ENCODE assay signal across 1 cellular context in genomic region chr6:4059115-4059777, GRCh38.
TF ChIP-seq lines count a peak whose summit lies in the region.

No MANE protein-coding gene starts in this region.

TF ChIP-seq in HepG2, 621 proteins besides CTCF, POLR2A, EP300 and RAD21 (continued from another document and continues in another):
- TF ChIP-seq ZNF646 (CRISPR knock-in tag; IDR thresholded peaks at IDR 0.05), result no peak
- TF ChIP-seq ETV5 (CRISPR knock-in tag; IDR thresholded peaks at IDR 0.05; ENCODE audit: borderline replicate concordance), result peak; percentile 95
- no peak for TF ChIP-seq ZBTB34 (CRISPR knock-in tag; IDR thresholded peaks at IDR 0.05)
- TF ChIP-seq ETV6 (CRISPR knock-in tag; conservative IDR thresholded peaks at IDR 0.05), result no peak
- TF ChIP-seq NFIB (CRISPR knock-in tag; IDR thresholded peaks at IDR 0.05; ENCODE audit: borderline replicate concordance), result no peak
- no peak for TF ChIP-seq ZNF264 (CRISPR knock-in tag; IDR thresholded peaks at IDR 0.05)
- TF ChIP-seq CEBPB (IDR thresholded peaks at IDR 0.05; ENCODE audit: borderline replicate concordance, low read depth, low read length), result no peak
- TF ChIP-seq KAT8 (CRISPR knock-in tag; IDR thresholded peaks at IDR 0.05), result no peak
- peak; percentile 42; the same call in 1 of the 2 replicates for TF ChIP-seq HNF4G (IDR thresholded peaks at IDR 0.05; ENCODE audit: borderline replicate concordance, low read depth, low read length)
- TF ChIP-seq HNF4G (CRISPR knock-in tag; IDR thresholded peaks at IDR 0.05; ENCODE audit: borderline replicate concordance, low read depth), result no peak
- TF ChIP-seq ZNF512B (CRISPR knock-in tag; IDR thresholded peaks at IDR 0.05; ENCODE audit: borderline replicate concordance), result no peak
- no peak for TF ChIP-seq ZNF329 (CRISPR knock-in tag; IDR thresholded peaks at IDR 0.05; ENCODE audit: low read depth)
- TF ChIP-seq, protein P1, sequence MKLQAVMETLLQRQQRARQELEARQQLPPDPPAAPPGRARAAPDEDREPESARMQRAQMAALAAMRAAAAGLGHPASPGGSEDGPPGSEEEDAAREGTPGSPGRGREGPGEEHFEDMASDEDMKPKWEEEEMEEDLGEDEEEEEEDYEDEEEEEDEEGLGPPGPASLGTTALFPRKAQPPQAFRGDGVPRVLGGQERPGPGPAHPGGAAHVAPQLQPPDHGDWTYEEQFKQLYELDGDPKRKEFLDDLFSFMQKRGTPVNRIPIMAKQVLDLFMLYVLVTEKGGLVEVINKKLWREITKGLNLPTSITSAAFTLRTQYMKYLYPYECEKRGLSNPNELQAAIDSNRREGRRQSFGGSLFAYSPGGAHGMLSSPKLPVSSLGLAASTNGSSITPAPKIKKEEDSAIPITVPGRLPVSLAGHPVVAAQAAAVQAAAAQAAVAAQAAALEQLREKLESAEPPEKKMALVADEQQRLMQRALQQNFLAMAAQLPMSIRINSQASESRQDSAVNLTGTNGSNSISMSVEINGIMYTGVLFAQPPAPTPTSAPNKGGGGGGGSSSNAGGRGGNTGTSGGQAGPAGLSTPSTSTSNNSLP (IDR thresholded peaks at IDR 0.05; ENCODE audit: low read depth, low read length), result no peak
- TF ChIP-seq TSC22D2 (CRISPR knock-in tag; IDR thresholded peaks at IDR 0.05; ENCODE audit: borderline replicate concordance), result no peak
- TF ChIP-seq, protein P2, sequence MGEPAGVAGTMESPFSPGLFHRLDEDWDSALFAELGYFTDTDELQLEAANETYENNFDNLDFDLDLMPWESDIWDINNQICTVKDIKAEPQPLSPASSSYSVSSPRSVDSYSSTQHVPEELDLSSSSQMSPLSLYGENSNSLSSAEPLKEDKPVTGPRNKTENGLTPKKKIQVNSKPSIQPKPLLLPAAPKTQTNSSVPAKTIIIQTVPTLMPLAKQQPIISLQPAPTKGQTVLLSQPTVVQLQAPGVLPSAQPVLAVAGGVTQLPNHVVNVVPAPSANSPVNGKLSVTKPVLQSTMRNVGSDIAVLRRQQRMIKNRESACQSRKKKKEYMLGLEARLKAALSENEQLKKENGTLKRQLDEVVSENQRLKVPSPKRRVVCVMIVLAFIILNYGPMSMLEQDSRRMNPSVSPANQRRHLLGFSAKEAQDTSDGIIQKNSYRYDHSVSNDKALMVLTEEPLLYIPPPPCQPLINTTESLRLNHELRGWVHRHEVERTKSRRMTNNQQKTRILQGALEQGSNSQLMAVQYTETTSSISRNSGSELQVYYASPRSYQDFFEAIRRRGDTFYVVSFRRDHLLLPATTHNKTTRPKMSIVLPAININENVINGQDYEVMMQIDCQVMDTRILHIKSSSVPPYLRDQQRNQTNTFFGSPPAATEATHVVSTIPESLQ (CRISPR knock-in tag; conservative IDR thresholded peaks at IDR 0.05), result no peak
- TF ChIP-seq, protein P3, sequence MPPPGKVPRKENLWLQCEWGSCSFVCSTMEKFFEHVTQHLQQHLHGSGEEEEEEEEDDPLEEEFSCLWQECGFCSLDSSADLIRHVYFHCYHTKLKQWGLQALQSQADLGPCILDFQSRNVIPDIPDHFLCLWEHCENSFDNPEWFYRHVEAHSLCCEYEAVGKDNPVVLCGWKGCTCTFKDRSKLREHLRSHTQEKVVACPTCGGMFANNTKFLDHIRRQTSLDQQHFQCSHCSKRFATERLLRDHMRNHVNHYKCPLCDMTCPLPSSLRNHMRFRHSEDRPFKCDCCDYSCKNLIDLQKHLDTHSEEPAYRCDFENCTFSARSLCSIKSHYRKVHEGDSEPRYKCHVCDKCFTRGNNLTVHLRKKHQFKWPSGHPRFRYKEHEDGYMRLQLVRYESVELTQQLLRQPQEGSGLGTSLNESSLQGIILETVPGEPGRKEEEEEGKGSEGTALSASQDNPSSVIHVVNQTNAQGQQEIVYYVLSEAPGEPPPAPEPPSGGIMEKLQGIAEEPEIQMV (CRISPR knock-in tag; IDR thresholded peaks at IDR 0.05; ENCODE audit: low read depth), result no peak
- TF ChIP-seq, protein P4, sequence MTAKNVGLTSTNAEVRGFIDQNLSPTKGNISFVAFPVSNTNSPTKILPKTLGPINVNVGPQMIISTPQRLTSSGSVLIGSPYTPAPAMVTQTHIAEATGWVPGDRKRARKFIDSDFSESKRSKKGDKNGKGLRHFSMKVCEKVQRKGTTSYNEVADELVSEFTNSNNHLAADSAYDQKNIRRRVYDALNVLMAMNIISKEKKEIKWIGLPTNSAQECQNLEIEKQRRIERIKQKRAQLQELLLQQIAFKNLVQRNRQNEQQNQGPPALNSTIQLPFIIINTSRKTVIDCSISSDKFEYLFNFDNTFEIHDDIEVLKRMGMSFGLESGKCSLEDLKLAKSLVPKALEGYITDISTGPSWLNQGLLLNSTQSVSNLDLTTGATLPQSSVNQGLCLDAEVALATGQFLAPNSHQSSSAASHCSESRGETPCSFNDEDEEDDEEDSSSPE (CRISPR knock-in tag; IDR thresholded peaks at IDR 0.05), result no peak
- TF ChIP-seq ZNF281 (CRISPR knock-in tag; IDR thresholded peaks at IDR 0.05; ENCODE audit: borderline replicate concordance), result peak; percentile 46; the same call in 1 of the 2 replicates
- peak; percentile 31; the same call in 1 of the 2 replicates for TF ChIP-seq ATF1 (CRISPR knock-in tag; IDR thresholded peaks at IDR 0.05)
- TF ChIP-seq ZNF224 (CRISPR knock-in tag; IDR thresholded peaks at IDR 0.05), result no peak
- TF ChIP-seq FOXM1 (CRISPR knock-in tag; IDR thresholded peaks at IDR 0.05), result no peak
- TF ChIP-seq, protein P5, sequence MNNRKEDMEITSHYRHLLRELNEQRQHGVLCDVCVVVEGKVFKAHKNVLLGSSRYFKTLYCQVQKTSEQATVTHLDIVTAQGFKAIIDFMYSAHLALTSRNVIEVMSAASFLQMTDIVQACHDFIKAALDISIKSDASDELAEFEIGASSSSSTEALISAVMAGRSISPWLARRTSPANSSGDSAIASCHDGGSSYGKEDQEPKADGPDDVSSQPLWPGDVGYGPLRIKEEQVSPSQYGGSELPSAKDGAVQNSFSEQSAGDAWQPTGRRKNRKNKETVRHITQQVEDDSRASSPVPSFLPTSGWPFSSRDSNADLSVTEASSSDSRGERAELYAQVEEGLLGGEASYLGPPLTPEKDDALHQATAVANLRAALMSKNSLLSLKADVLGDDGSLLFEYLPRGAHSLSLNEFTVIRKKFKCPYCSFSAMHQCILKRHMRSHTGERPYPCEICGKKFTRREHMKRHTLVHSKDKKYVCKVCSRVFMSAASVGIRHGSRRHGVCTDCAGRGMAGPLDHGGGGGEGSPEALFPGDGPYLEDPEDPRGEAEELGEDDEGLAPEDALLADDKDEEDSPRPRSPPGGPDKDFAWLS (CRISPR knock-in tag; IDR thresholded peaks at IDR 0.05; ENCODE audit: borderline replicate concordance), result no peak
- TF ChIP-seq SP1 (IDR thresholded peaks at IDR 0.05), result no peak
- TF ChIP-seq SP1 (CRISPR knock-in tag; IDR thresholded peaks at IDR 0.05), result no peak
- TF ChIP-seq DPF2 (CRISPR knock-in tag; IDR thresholded peaks at IDR 0.05; ENCODE audit: borderline replicate concordance, low read depth), result no peak
- TF ChIP-seq CCDC6 (CRISPR knock-in tag; IDR thresholded peaks at IDR 0.05), result no peak
- TF ChIP-seq, protein P6, sequence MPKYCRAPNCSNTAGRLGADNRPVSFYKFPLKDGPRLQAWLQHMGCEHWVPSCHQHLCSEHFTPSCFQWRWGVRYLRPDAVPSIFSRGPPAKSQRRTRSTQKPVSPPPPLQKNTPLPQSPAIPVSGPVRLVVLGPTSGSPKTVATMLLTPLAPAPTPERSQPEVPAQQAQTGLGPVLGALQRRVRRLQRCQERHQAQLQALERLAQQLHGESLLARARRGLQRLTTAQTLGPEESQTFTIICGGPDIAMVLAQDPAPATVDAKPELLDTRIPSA (CRISPR knock-in tag; IDR thresholded peaks at IDR 0.05; ENCODE audit: borderline replicate concordance), result no peak
- TF ChIP-seq PLSCR1 (CRISPR knock-in tag; IDR thresholded peaks at IDR 0.05; ENCODE audit: borderline replicate concordance), result no peak
- TF ChIP-seq HCFC1 (IDR thresholded peaks at IDR 0.05; ENCODE audit: low read depth, low read length), result no peak
